ENCODE assay signal across 31 cellular contexts in the genomic region with DNA sequence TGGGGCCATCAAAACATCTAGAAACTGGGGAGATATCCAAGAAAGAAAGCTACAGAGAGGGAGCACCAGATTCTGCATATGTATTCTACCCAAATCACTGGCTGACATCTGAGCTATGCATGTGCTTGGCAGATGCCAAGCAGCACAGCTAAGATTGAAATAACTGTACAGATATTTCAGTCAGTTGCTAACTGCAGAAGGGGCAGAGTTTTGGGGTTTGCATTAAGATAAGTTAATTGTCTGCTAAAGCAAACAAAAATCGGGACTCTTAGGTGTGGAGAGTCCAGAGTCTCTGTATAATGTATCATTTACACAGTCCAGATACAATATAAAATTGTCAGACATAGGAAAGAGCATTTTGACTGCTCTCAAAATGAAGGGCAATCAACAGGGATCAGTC.
A peak's percentile ranks its signal among the peaks of the same experiment; 100 is the strongest.
DNase-seq lines count a peak whose midpoint lies in the region; ATAC-seq and TF ChIP-seq lines count a peak whose summit lies in the region.
"Had no signal": no experiment of that assay in that cellular context is flagged by ENCODE, and none has a peak within 500 bp of the region (broad histone marks: within the 10 kb centered on the region; RNA-seq: fewer than 3 reads in every experiment).

No MANE protein-coding gene starts in this region.

- peak; percentile 34 for ATAC-seq in GM19324 (IDR thresholded peaks at IDR 0.05; ENCODE audit: low FRiP score, unreplicated experiment)
- ATAC-seq in GM23338, result no peak
- no peak for ATAC-seq in HG02763 (IDR thresholded peaks at IDR 0.05; ENCODE audit: unreplicated experiment)
- ATAC-seq: left colon had no signal

- H3K4me3 Mint-ChIP-seq in GM23338, result no peak overlapping the region
- H3K4me3 Mint-ChIP-seq in neural progenitor cell, result no peak overlapping the region
- H3K4me3 Mint-ChIP-seq: activated CD4-positive, alpha-beta T cell treated with anti-CD3 and anti-CD28 coated beads, Interleukin-2, amount 10 ng/mL, durations not matched to agents 7 days and 5 days; activated naive CD8-positive, alpha-beta T cell treated with anti-CD3 and anti-CD28 coated beads, Interleukin-2, amount 10 ng/mL, durations not matched to agents 7 days and 5 days; IgD-negative memory B cell; immature natural killer cell; memory B cell; stimulated activated memory B cell treated with anti-CD40 and anti-IgM and Interleukin-4, amounts not matched to agents 10 μg/mL and 1 μg/mL and 100 μg/mL, for 72 hours had no signal

- H3K36me3 ChIP-seq in GM23338 (ENCODE audit: insufficient read depth) (no peaks in the 10 kb centered on the region), neural progenitor cell (no peaks in the 10 kb centered on the region)
- H3K36me3 ChIP-seq: ascending aorta, ovary, SJSA1, upper lobe of left lung had no signal

- no peaks in the 10 kb centered on the region for H3K79me2 ChIP-seq in GM23338 (replicated peaks; ENCODE audit: insufficient read depth)
- no peaks in the 10 kb centered on the region for H3K79me2 ChIP-seq in neural progenitor cell (ENCODE audit: low read depth)

- H3K27ac ChIP-seq in GM23338 (ENCODE audit: low read depth), result no peak overlapping the region
- H3K27ac ChIP-seq in neural progenitor cell, result no peak overlapping the region
- H3K27ac ChIP-seq: ascending aorta, coronary artery, ovary, RWPE1, SJSA1, upper lobe of left lung had no signal

- DNase-seq in GM23338 (ENCODE audit: low spot score), result no peak
- DNase-seq in NCI-H446 treated with DMSO at 0.1 percent for 48 hours (lab: John Stamatoyannopoulos, UW), result peak; percentile 12
- DNase-seq in neural progenitor cell (ENCODE audit: low spot score), result no peak
- DNase-seq in mucosa of gallbladder (ENCODE audit: low spot score), result no peak
- DNase-seq in cerebellum (ENCODE audit: low spot score), result no peak
- DNase-seq: activated B cell treated with CpG ODN at 0.5 μM for 24 hours; activated CD4-positive, alpha-beta T cell treated with anti-CD3 and anti-CD28 coated beads, Interleukin-2, amount 10 ng/mL, durations not matched to agents 7 days and 5 days; activated effector memory CD4-positive, alpha-beta T cell treated with anti-CD3 and anti-CD28 coated beads, Interleukin-2, amount 50 U/mL, for 16 hours; activated naive CD8-positive, alpha-beta T cell treated with anti-CD3 and anti-CD28 coated beads, Interleukin-2, amount 10 ng/mL, durations not matched to agents 7 days and 5 days; activated T-cell treated with anti-CD3 and anti-CD28 coated beads, Interleukin-2, amount 50 U/mL, for 1 hour; C1 segment of cervical spinal cord; DMS79; effector CD8-positive, alpha-beta T cell; GDM1; hypothalamus; immature natural killer cell; left colon; NCI-H1048; NCI-H774; ovary; substantia nigra; upper lobe of left lung had no signal

- H3F3A ChIP-seq in GM23338 (replicated peaks; ENCODE audit: low read depth), result no peaks in the 10 kb centered on the region
- H3F3A ChIP-seq in neural progenitor cell (ENCODE audit: low read depth), result no peaks in the 10 kb centered on the region

- H3K27ac Mint-ChIP-seq in GM23338 (no peak overlapping the region), neural progenitor cell (no peak overlapping the region)
- H3K27ac Mint-ChIP-seq: activated B cell treated with CpG ODN at 0.5 μM for 24 hours; activated CD4-positive, alpha-beta T cell treated with anti-CD3 and anti-CD28 coated beads, Interleukin-2, amount 10 ng/mL, durations not matched to agents 7 days and 5 days; activated naive CD8-positive, alpha-beta T cell treated with anti-CD3 and anti-CD28 coated beads, Interleukin-2, amount 10 ng/mL, durations not matched to agents 7 days and 5 days; IgD-negative memory B cell; memory B cell; stimulated activated memory B cell treated with anti-CD40 and anti-IgM and Interleukin-4, amounts not matched to agents 10 μg/mL and 1 μg/mL and 100 μg/mL, for 72 hours had no signal

- H3K36me3 Mint-ChIP-seq in GM23338 (ENCODE audit: low read depth) (no peaks in the 10 kb centered on the region), neural progenitor cell (no peaks in the 10 kb centered on the region)
- H3K36me3 Mint-ChIP-seq: IgD-negative memory B cell; memory B cell; stimulated activated memory B cell treated with anti-CD40 and anti-IgM and Interleukin-4, amounts not matched to agents 10 μg/mL and 1 μg/mL and 100 μg/mL, for 72 hours had no signal

- no peaks in the 10 kb centered on the region for H4K20me1 ChIP-seq in GM23338 (replicated peaks; ENCODE audit: insufficient read depth)
- H4K20me1 ChIP-seq in neural progenitor cell (ENCODE audit: low read depth), result no peaks in the 10 kb centered on the region

- no peak for TF ChIP-seq CTCF in GM23338 (conservative IDR thresholded peaks at IDR 0.05; ENCODE audit: low read depth in 2 of 2)
- TF ChIP-seq CTCF in neural progenitor cell (IDR thresholded peaks at IDR 0.05), result no peak

- H3K27me3 ChIP-seq in GM23338 (ENCODE audit: insufficient read depth), result no peaks in the 10 kb centered on the region
- no peaks in the 10 kb centered on the region for H3K27me3 ChIP-seq in neural progenitor cell
- H3K27me3 ChIP-seq: ascending aorta, ovary, SJSA1, upper lobe of left lung had no signal

- no peaks in the 10 kb centered on the region for H3K4me1 ChIP-seq in GM23338 (ENCODE audit: insufficient read depth)
- no peaks in the 10 kb centered on the region for H3K4me1 ChIP-seq in neural progenitor cell
- H3K4me1 ChIP-seq: ascending aorta, SJSA1 had no signal

- H3K4me1 Mint-ChIP-seq in GM23338 (no peaks in the 10 kb centered on the region), neural progenitor cell (peaks cover 5% of the 10 kb centered on the region)
- H3K4me1 Mint-ChIP-seq: memory B cell had no signal

- H3K9ac ChIP-seq in neural progenitor cell, result no peak overlapping the region

- H3K4me3 ChIP-seq in GM23338, result no peak overlapping the region
- no peak overlapping the region for H3K4me3 ChIP-seq in neural progenitor cell
- H3K4me3 ChIP-seq: ascending aorta, coronary artery, ovary, SJSA1, upper lobe of left lung had no signal

- peaks cover 3% of the 10 kb centered on the region; the same call in 1 of the 2 replicates for H3K9me2 ChIP-seq in GM23338 (ENCODE audit: insufficient read depth)

- H3K27me3 Mint-ChIP-seq in GM23338 (ENCODE audit: insufficient read depth, low read depth, poor library complexity) (no peaks in the 10 kb centered on the region), neural progenitor cell (ENCODE audit: insufficient read depth, low read depth) (no peaks in the 10 kb centered on the region)
- H3K27me3 Mint-ChIP-seq: activated B cell treated with CpG ODN at 0.5 μM for 24 hours; activated CD4-positive, alpha-beta T cell treated with anti-CD3 and anti-CD28 coated beads, Interleukin-2, amount 10 ng/mL, durations not matched to agents 7 days and 5 days; activated naive CD8-positive, alpha-beta T cell treated with anti-CD3 and anti-CD28 coated beads, Interleukin-2, amount 10 ng/mL, durations not matched to agents 7 days and 5 days; IgD-negative memory B cell; memory B cell; stimulated activated memory B cell treated with anti-CD40 and anti-IgM and Interleukin-4, amounts not matched to agents 10 μg/mL and 1 μg/mL and 100 μg/mL, for 72 hours had no signal

- H2AFZ ChIP-seq in GM23338 (0 out of 2 replicates have a peak overlapping the region, but pooled peaks have one; percentile 53), neural progenitor cell (replicated peaks) (peak overlapping the region; percentile 54)

- H3K9me3 Mint-ChIP-seq in GM23338 (no peaks in the 10 kb centered on the region; the same call in 1 of the 3 replicates), neural progenitor cell (peaks cover 6% of the 10 kb centered on the region)
- H3K9me3 Mint-ChIP-seq: activated B cell treated with CpG ODN at 0.5 μM for 24 hours; memory B cell; stimulated activated memory B cell treated with anti-CD40 and anti-IgM and Interleukin-4, amounts not matched to agents 10 μg/mL and 1 μg/mL and 100 μg/mL, for 72 hours had no signal

- H3K4me2 ChIP-seq in GM23338 (no peak overlapping the region), neural progenitor cell (no peak overlapping the region)

- H3K9me3 ChIP-seq in neural progenitor cell (ENCODE audit: low read depth), result no peaks in the 10 kb centered on the region
- H3K9me3 ChIP-seq: ascending aorta, ovary, SJSA1, upper lobe of left lung had no signal

TF ChIP-seq in GM23338, 12 proteins besides CTCF, POLR2A, EP300 and RAD21 (continues in another document):
- no peak for TF ChIP-seq STAT1 (IDR thresholded peaks at IDR 0.05; ENCODE audit: unreplicated experiment)
- TF ChIP-seq, protein P1, sequence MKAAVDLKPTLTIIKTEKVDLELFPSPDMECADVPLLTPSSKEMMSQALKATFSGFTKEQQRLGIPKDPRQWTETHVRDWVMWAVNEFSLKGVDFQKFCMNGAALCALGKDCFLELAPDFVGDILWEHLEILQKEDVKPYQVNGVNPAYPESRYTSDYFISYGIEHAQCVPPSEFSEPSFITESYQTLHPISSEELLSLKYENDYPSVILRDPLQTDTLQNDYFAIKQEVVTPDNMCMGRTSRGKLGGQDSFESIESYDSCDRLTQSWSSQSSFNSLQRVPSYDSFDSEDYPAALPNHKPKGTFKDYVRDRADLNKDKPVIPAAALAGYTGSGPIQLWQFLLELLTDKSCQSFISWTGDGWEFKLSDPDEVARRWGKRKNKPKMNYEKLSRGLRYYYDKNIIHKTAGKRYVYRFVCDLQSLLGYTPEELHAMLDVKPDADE (IDR thresholded peaks at IDR 0.05), result no peak
